In the genomic region with DNA sequence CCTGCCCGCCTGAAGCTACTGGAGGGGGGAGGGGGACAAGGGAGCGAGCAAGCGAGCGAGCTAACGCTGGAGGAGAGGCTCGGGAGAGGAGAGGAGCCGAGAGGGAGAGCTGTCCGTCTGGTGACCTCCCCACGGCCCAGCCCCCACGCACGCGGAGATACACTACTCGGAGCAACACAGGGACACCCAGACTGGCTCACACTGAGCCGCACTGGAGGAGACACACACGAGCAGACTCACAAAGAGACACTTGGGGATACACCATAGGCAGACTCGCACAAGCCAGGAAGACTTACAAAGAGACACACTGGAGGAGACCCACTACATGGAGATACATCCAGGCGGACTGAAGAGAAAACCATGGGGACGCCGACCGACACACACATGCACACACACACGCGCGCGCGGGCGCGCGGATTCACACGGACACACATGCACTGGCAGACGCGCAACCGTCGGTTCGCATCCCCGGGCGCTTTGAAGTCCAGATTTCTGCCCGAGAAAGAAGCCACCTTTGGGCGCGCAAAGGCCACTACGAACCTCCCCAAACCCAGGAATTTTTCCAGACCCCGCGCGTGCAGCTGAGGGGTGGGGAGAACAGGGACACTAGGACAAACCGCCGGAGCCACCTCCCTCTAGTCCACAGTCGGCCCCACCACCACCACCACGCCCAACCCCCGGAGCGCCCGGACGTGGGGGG, we compare ENCODE assay signal across 10 cellular contexts. TPM values are rescaled to one million over a fixed set of nuclear protein-coding genes. Genes with fewer than 3 reads are reported as not detected.
DNase-seq lines count a peak whose midpoint lies in the region; TF ChIP-seq lines count a peak whose summit lies in the region.
"Had no signal": no experiment of that assay in that cellular context is flagged by ENCODE, and none has a peak within 500 bp of the region (broad histone marks: within the 10 kb centered on the region; RNA-seq: fewer than 3 reads in every experiment).

No MANE protein-coding gene starts in this region.

- CTCF ChIA-PET in PC-9 (lab: Charles Lee): interaction anchor here (0.6 kb wide), 1 partner anchor 943 kb away, joined by 4 read pairs; no protein-coding TSS in a partner anchor

- H3K9me3 Mint-ChIP-seq in CD14-positive monocyte (peaks cover 0 to 24% (median 18%) of the 10 kb centered on the region in 7 donors), IgD-negative memory B cell (no peaks in the 10 kb centered on the region)

- BruUV-seq in PC-9 (replicated peaks; lab: Mats Ljungman, UMichigan): no TSS peak

- peak; percentile 43 for TF ChIP-seq RAD21 in neural cell (conservative IDR thresholded peaks at IDR 0.05)

- TF ChIP-seq CTCF in CD14-positive monocyte (IDR thresholded peaks at IDR 0.05) (no peak), neural cell (IDR thresholded peaks at IDR 0.05; ENCODE audit: poor library complexity, severe bottlenecking) (no peak), PC-9 (conservative IDR thresholded peaks at IDR 0.05) (no peak)

- peaks cover 70% of the 10 kb centered on the region for H3K27me3 ChIP-seq in ectodermal cell (ENCODE audit: control insufficient read depth, insufficient read depth, low read length, poor library complexity, severe bottlenecking)
- H3K27me3 ChIP-seq in neural cell (ENCODE audit: insufficient read depth, low read depth, low read length): peaks cover 26% of the 10 kb centered on the region
- peaks cover 42% of the 10 kb centered on the region for H3K27me3 ChIP-seq in PC-9 (ENCODE audit: insufficient read depth, low read depth)

- H3K79me2 ChIP-seq in neural cell (replicated peaks; ENCODE audit: insufficient read depth, low read length): peaks cover 53% of the 10 kb centered on the region
- no peaks in the 10 kb centered on the region for H3K79me2 ChIP-seq in PC-9 (ENCODE audit: low read depth)

- peaks cover 38% of the 10 kb centered on the region for H3K4me1 Mint-ChIP-seq in CD14-positive monocyte
- peaks cover 0 to 25% (median 20%) of the 10 kb centered on the region in 3 donors for H3K4me1 Mint-ChIP-seq in IgD-negative memory B cell

- peak overlapping the region; percentile 43 for H2AFZ ChIP-seq in neural cell (ENCODE audit: low read depth, low read length)
- no peak overlapping the region for H2AFZ ChIP-seq in PC-9

- H3K4me2 ChIP-seq in neural cell (ENCODE audit: low read length) (peak overlapping the region; percentile 92), PC-9 (no peak overlapping the region)

- H3F3A ChIP-seq in neural cell (ENCODE audit: insufficient read depth, low read length, poor library complexity, severe bottlenecking): no peaks in the 10 kb centered on the region
- no peaks in the 10 kb centered on the region for H3F3A ChIP-seq in PC-9 (ENCODE audit: insufficient read depth, low read depth)

- peaks cover 69% of the 10 kb centered on the region for H3K4me1 ChIP-seq in ectodermal cell (ENCODE audit: control insufficient read depth, insufficient read depth, low read length)
- no peaks in the 10 kb centered on the region for H3K4me1 ChIP-seq in PC-9 (replicated peaks; ENCODE audit: insufficient read depth)

- TF ChIP-seq EP300 in neural cell (conservative IDR thresholded peaks at IDR 0.05; ENCODE audit: poor library complexity, severe bottlenecking): no peak

- H3K36me3 Mint-ChIP-seq in CD14-positive monocyte: peaks cover 0 to 11% of the 10 kb centered on the region in 2 donors
- no peaks in the 10 kb centered on the region for H3K36me3 Mint-ChIP-seq in IgD-negative memory B cell

- H3K9ac ChIP-seq in neural cell (ENCODE audit: low read length): peak overlapping the region; percentile 80

- intact Hi-C loops in CD14-positive monocyte (cut with micrococcal nuclease): no loop called here
- intact Hi-C loops in PC-9 (cut with micrococcal nuclease; ENCODE audit: unreplicated experiment): no loop called here

- DNase-seq in CD14-positive monocyte (ENCODE audit: low spot score): no peak
- DNase-seq in PC-9: no peak
- DNase-seq in KG1 (lab: John Stamatoyannopoulos, UW): no peak
- DNase-seq in NCI-H1048 (lab: John Stamatoyannopoulos, UW): no peak
- no peak for DNase-seq in 8988T

- H3K36me3 ChIP-seq in ectodermal cell (ENCODE audit: control insufficient read depth, insufficient read depth, low read length): no peaks in the 10 kb centered on the region
- no peaks in the 10 kb centered on the region for H3K36me3 ChIP-seq in neural cell (ENCODE audit: insufficient read depth, low read length)
- H3K36me3 ChIP-seq in PC-9 (ENCODE audit: low read depth): no peaks in the 10 kb centered on the region

- peaks cover 5% of the 10 kb centered on the region for H4K20me1 ChIP-seq in neural cell (ENCODE audit: insufficient read depth)
- no peaks in the 10 kb centered on the region for H4K20me1 ChIP-seq in PC-9 (ENCODE audit: insufficient read depth)

- no peaks in the 10 kb centered on the region for H3K9me2 ChIP-seq in neural cell (ENCODE audit: insufficient read depth, low read length)
- H3K9me2 ChIP-seq in PC-9 (ENCODE audit: insufficient read depth): no peaks in the 10 kb centered on the region

- H3K27ac ChIP-seq in ectodermal cell (ENCODE audit: insufficient read depth, low read depth, low read length, poor library complexity, severe bottlenecking): no peak overlapping the region
- peak overlapping the region; percentile 75 for H3K27ac ChIP-seq in neural cell (ENCODE audit: low read length)
- no peak overlapping the region for H3K27ac ChIP-seq in PC-9

- peak overlapping the region; percentile 61 for H3K4me3 ChIP-seq in ectodermal cell (ENCODE audit: insufficient read depth, low read depth, low read length)
- peak overlapping the region; percentile 98 for H3K4me3 ChIP-seq in neural cell (ENCODE audit: low read length)
- H3K4me3 ChIP-seq in PC-9: no peak overlapping the region

- no peaks in the 10 kb centered on the region for H3K9me3 ChIP-seq in ectodermal cell (ENCODE audit: control insufficient read depth, low read length)
- H3K9me3 ChIP-seq in neural cell (ENCODE audit: low read length): no peaks in the 10 kb centered on the region
- H3K9me3 ChIP-seq in PC-9 (ENCODE audit: insufficient read depth, low read depth): no peaks in the 10 kb centered on the region

- WGBS in ectodermal cell, 2 experiments: 1% methylated on average over 51 of the region's 51 CpGs

- POLR2A ChIA-PET in PC-9 (lab: Charles Lee; ENCODE audit: unreplicated experiment): no interaction called here

- H3K27me3 Mint-ChIP-seq in CD14-positive monocyte (ENCODE audit: low read depth in 3 of 3) (peaks cover 89 to 97% (median 89%) of the 10 kb centered on the region in 3 donors), IgD-negative memory B cell (peaks cover 78% of the 10 kb centered on the region)

- no peak overlapping the region for H3K27ac Mint-ChIP-seq in CD14-positive monocyte
- peak overlapping the region in 1 of 3 donors; percentile 91 for H3K27ac Mint-ChIP-seq in IgD-negative memory B cell

- H3K4me3 Mint-ChIP-seq in CD14-positive monocyte (peak overlapping the region; percentile 12 to 73), IgD-negative memory B cell (peak overlapping the region; percentile 21 to 94 (median 80))

TF ChIP-seq in neural cell, 6 proteins besides CTCF, POLR2A, EP300 and RAD21 (continues in another document):
- TF ChIP-seq SMC3 (conservative IDR thresholded peaks at IDR 0.05; ENCODE audit: poor library complexity): peak; percentile 19
- TF ChIP-seq TAF1 (IDR thresholded peaks at IDR 0.05; ENCODE audit: low read depth): no peak
- peak; percentile 78 for TF ChIP-seq MXI1 (conservative IDR thresholded peaks at IDR 0.05; ENCODE audit: poor library complexity, severe bottlenecking)
- TF ChIP-seq POLR2AphosphoS5 (IDR thresholded peaks at IDR 0.05): no peak
- no peak for TF ChIP-seq EZH2 (IDR thresholded peaks at IDR 0.05; ENCODE audit: borderline replicate concordance, insufficient read depth, low read length, poor library complexity, severe bottlenecking)

RNA-seq across cellular contexts. Expression of a gene that starts 0.7 kb away (rescaled TPM):
- polyA plus RNA-seq in CD14-positive monocyte (not detected), IgD-negative memory B cell (not detected), neural cell (19.0 and 20.7 TPM in 2 replicates)
- polyA plus RNA-seq in ectodermal cell (2013, experiment 1 of 4): 143 TPM
- 140 TPM for polyA plus RNA-seq in ectodermal cell (2013, experiment 2 of 4)
- polyA plus RNA-seq in ectodermal cell (2013, experiment 3 of 4): 135 TPM
- polyA plus RNA-seq in ectodermal cell (2013, experiment 4 of 4): 159 TPM
- 25.4 and 27.0 TPM in 2 replicates for polyA minus RNA-seq in neural cell
- total RNA-seq in PC-9 (2021): not detected in 2 replicates

RNA-seq across cellular contexts. Expression of a gene that starts 23.1 kb away (rescaled TPM):
- polyA plus RNA-seq in CD14-positive monocyte: 10 to 100 TPM; 39.4 to 42.3 TPM
- 48.4 TPM for polyA plus RNA-seq in IgD-negative memory B cell
- polyA plus RNA-seq in ectodermal cell (2013, experiment 1 of 4): 29.3 TPM
- 25.9 TPM for polyA plus RNA-seq in ectodermal cell (2013, experiment 2 of 4)
- polyA plus RNA-seq in ectodermal cell (2013, experiment 3 of 4): 33.0 TPM
- 37.8 TPM for polyA plus RNA-seq in ectodermal cell (2013, experiment 4 of 4)
- 27.5 and 31.4 TPM in 2 replicates for polyA plus RNA-seq in neural cell
- 14.8 and 17.3 TPM in 2 replicates for polyA minus RNA-seq in neural cell
- total RNA-seq in PC-9 (2021): 15.6 and 19.4 TPM in 2 replicates

RNA-seq across cellular contexts. Expression of a gene that starts 31.5 kb away (rescaled TPM):
- polyA plus RNA-seq in CD14-positive monocyte (100 to 1,000 TPM; 143 to 174 TPM), IgD-negative memory B cell (113 TPM), neural cell (380 and 391 TPM in 2 replicates)
- 90.1 TPM for polyA plus RNA-seq in ectodermal cell (2013, experiment 1 of 4)
- 83.7 TPM for polyA plus RNA-seq in ectodermal cell (2013, experiment 2 of 4)
- 92.9 TPM for polyA plus RNA-seq in ectodermal cell (2013, experiment 3 of 4)
- polyA plus RNA-seq in ectodermal cell (2013, experiment 4 of 4): 107 TPM
- 133 and 140 TPM in 2 replicates for polyA minus RNA-seq in neural cell
- 47.5 and 57.5 TPM in 2 replicates for total RNA-seq in PC-9 (2021)

RNA-seq across cellular contexts. Expression of a gene that starts 40.0 kb away (rescaled TPM):
- polyA plus RNA-seq in CD14-positive monocyte: not detected
- polyA plus RNA-seq in IgD-negative memory B cell: not detected
- 0.48 TPM for polyA plus RNA-seq in ectodermal cell (2013, experiment 1 of 4)
- 0.53 TPM for polyA plus RNA-seq in ectodermal cell (2013, experiment 2 of 4)
- polyA plus RNA-seq in ectodermal cell (2013, experiment 3 of 4): 0.96 TPM
- 0.53 TPM for polyA plus RNA-seq in ectodermal cell (2013, experiment 4 of 4)
- polyA plus RNA-seq in neural cell: 2.1 and 2.8 TPM in 2 replicates
- polyA minus RNA-seq in neural cell: not detected in 2 replicates
- not detected in 2 replicates for total RNA-seq in PC-9 (2021)
- total RNA-seq: aorta, mesenteric fat pad had no signal
- polyA plus RNA-seq: aorta had no signal

RNA-seq across cellular contexts. Expression of a gene that starts 48.8 kb away (rescaled TPM):
- 10 to 100 TPM; 49.5 to 59.6 TPM for polyA plus RNA-seq in CD14-positive monocyte
- polyA plus RNA-seq in IgD-negative memory B cell: 63.1 TPM
- polyA plus RNA-seq in ectodermal cell (2013, experiment 1 of 4): 82.4 TPM
- polyA plus RNA-seq in ectodermal cell (2013, experiment 2 of 4): 84.1 TPM
- polyA plus RNA-seq in ectodermal cell (2013, experiment 3 of 4): 90.7 TPM
- 92.3 TPM for polyA plus RNA-seq in ectodermal cell (2013, experiment 4 of 4)
- 50.2 and 52.5 TPM in 2 replicates for polyA plus RNA-seq in neural cell
- 32.2 and 51.4 TPM in 2 replicates for polyA minus RNA-seq in neural cell
- total RNA-seq in PC-9 (2021): 55.8 and 57.9 TPM in 2 replicates

Comparison
In these comparisons a context has a peak if more than half of its experiments do, and no peak if none do; other contexts are left out.
1. RNA of a gene that starts 0.7 kb away (polyA plus RNA-seq): 19.0 to 20.7 TPM in neural cell; not detected in CD14-positive monocyte and not detected in IgD-negative memory B cell (single experiment); every median in the first group is over 10 times any median in the second.